Comparison of ENCODE assay signal across 21 cellular contexts in the genomic region with DNA sequence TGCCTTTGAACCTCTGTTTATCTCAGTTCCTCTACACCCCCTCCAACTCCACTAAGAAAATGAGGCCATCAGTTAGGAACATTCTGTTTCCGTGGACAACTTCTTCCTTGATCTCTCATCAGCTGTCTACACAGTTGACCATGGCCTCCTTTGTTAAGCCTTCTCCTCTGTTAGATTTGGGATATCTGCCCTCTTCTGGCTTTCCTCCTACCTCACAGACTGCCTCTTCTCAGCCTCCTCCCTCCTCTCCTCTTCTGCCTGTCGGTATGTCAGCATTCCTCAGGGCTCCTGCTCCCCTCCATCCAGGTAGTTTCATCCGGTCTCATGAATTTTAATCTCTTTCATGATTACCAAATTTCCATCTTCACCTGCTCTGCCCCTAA.
DNase-seq lines count a peak whose midpoint lies in the region; ATAC-seq and TF ChIP-seq lines count a peak whose summit lies in the region.
"Had no signal": no experiment of that assay in that cellular context is flagged by ENCODE, and none has a peak within 500 bp of the region (broad histone marks: within the 10 kb centered on the region; RNA-seq: fewer than 3 reads in every experiment).

No MANE protein-coding gene starts in this region.

- no peaks in the 10 kb centered on the region for H3K79me1 ChIP-seq in H9 (ENCODE audit: insufficient read depth, low read depth, low read length, poor library complexity, severe bottlenecking)

- H3K36me3 ChIP-seq in endodermal cell (ENCODE audit: control insufficient read depth, insufficient read depth, low read length), result no peaks in the 10 kb centered on the region
- H3K36me3 ChIP-seq: Peyer's patch had no signal

- H2BK20ac ChIP-seq in H9 (ENCODE audit: low read depth, low read length, poor library complexity, severe bottlenecking), result no peak overlapping the region

- H3K9me3 Mint-ChIP-seq in H9 (no peaks in the 10 kb centered on the region), endodermal cell (no peaks in the 10 kb centered on the region), immature natural killer cell (peaks cover 0 to 1% (median 0%) of the 10 kb centered on the region in 6 donors)
- H3K9me3 Mint-ChIP-seq in naive thymus-derived CD8-positive, alpha-beta T cell, result peaks cover 0 to 31% (median 3%) of the 10 kb centered on the region in 9 donors
- peaks cover 13% of the 10 kb centered on the region for H3K9me3 Mint-ChIP-seq in activated naive CD4-positive, alpha-beta T cell treated with anti-CD3 and anti-CD28 coated beads, Interleukin-2, amount 10 ng/mL, durations not matched to agents 7 days and 5 days

- POLR2A ChIA-PET in naive thymus-derived CD8-positive, alpha-beta T cell (lab: Charles Lee), result interaction anchor here (1.5 to 1.9 kb wide), 2 partner anchors 21 to 24 kb away, joined by 4 to 10 read pairs; no protein-coding TSS in a partner anchor

- no peak for ATAC-seq in naive thymus-derived CD8-positive, alpha-beta T cell
- ATAC-seq in HG03439 (IDR thresholded peaks at IDR 0.05; ENCODE audit: unreplicated experiment), result no peak
- ATAC-seq: Right ventricle myocardium inferior had no signal

- no peak overlapping the region for H2BK5ac ChIP-seq in H9 (ENCODE audit: insufficient read length, low read length)

- no peak overlapping the region for H4K5ac ChIP-seq in H9 (ENCODE audit: insufficient read length, low read depth, low read length)

- H3K4me3 Mint-ChIP-seq in H9, result no peak overlapping the region
- H3K4me3 Mint-ChIP-seq in endodermal cell, result no peak overlapping the region
- no peak overlapping the region for H3K4me3 Mint-ChIP-seq in naive thymus-derived CD8-positive, alpha-beta T cell
- no peak overlapping the region for H3K4me3 Mint-ChIP-seq in activated naive CD4-positive, alpha-beta T cell treated with anti-CD3 and anti-CD28 coated beads, Interleukin-2, amount 10 ng/mL, durations not matched to agents 7 days and 5 days
- H3K4me3 Mint-ChIP-seq in immature natural killer cell, result no peak overlapping the region
- H3K4me3 Mint-ChIP-seq: B cell; CD4-positive, alpha-beta memory T cell; IgD-negative memory B cell had no signal

- no peak overlapping the region for H4K8ac ChIP-seq in H9 (replicated peaks; ENCODE audit: insufficient read length, low read depth, low read length)

- H3K4me1 Mint-ChIP-seq in H9 (peaks cover under 1 to 2% of the 10 kb centered on the region in 2 experiments), endodermal cell (peaks cover 23% of the 10 kb centered on the region), immature natural killer cell (peaks cover 8 to 9% of the 10 kb centered on the region in 2 donors)
- peaks cover 43 to 72% (median 65%) of the 10 kb centered on the region in 4 donors for H3K4me1 Mint-ChIP-seq in naive thymus-derived CD8-positive, alpha-beta T cell
- peaks cover 44% of the 10 kb centered on the region for H3K4me1 Mint-ChIP-seq in activated naive CD4-positive, alpha-beta T cell treated with anti-CD3 and anti-CD28 coated beads, Interleukin-2, amount 10 ng/mL, durations not matched to agents 7 days and 5 days

- no peak overlapping the region for H3K18ac ChIP-seq in H9 (ENCODE audit: insufficient read length, low read depth, low read length)

- H3K4ac ChIP-seq in H9 (ENCODE audit: low read depth, low read length), result no peak overlapping the region

- H3K36me3 Mint-ChIP-seq in H9 (ENCODE audit: insufficient read depth in 1 of 3, low read depth in 3 of 3), result no peaks in the 10 kb centered on the region
- H3K36me3 Mint-ChIP-seq in endodermal cell (ENCODE audit: low read depth), result no peaks in the 10 kb centered on the region
- H3K36me3 Mint-ChIP-seq in naive thymus-derived CD8-positive, alpha-beta T cell, result peaks cover 0 to 9% (median 8%) of the 10 kb centered on the region in 3 donors
- peaks cover 10% of the 10 kb centered on the region for H3K36me3 Mint-ChIP-seq in activated naive CD4-positive, alpha-beta T cell treated with anti-CD3 and anti-CD28 coated beads, Interleukin-2, amount 10 ng/mL, durations not matched to agents 7 days and 5 days
- H3K36me3 Mint-ChIP-seq in immature natural killer cell, result no peaks in the 10 kb centered on the region

- H3K23ac ChIP-seq in H9 (ENCODE audit: insufficient read length, low read depth, low read length), result no peak overlapping the region

- H3K27ac ChIP-seq in H9 (ENCODE audit: insufficient read length, low read depth, low read length) (no peak overlapping the region), endodermal cell (ENCODE audit: low read depth, low read length) (no peak overlapping the region)
- H3K27ac ChIP-seq: Peyer's patch had no signal

- no peaks in the 10 kb centered on the region for H3K9me3 ChIP-seq in H9 (ENCODE audit: control insufficient read depth, low read depth, low read length)
- H3K9me3 ChIP-seq in endodermal cell (ENCODE audit: control insufficient read depth, low read length), result no peaks in the 10 kb centered on the region
- H3K9me3 ChIP-seq: Peyer's patch, SK-N-SH had no signal

- no peak overlapping the region for H3T11ph ChIP-seq in H9 (ENCODE audit: low read length)

- H3K14ac ChIP-seq in H9 (ENCODE audit: insufficient read depth, low read length), result no peak overlapping the region

- H3K27me3 ChIP-seq in H9 (ENCODE audit: insufficient read depth, low read length), result no peaks in the 10 kb centered on the region
- no peaks in the 10 kb centered on the region for H3K27me3 ChIP-seq in endodermal cell (ENCODE audit: control insufficient read depth, insufficient read depth, low read length, poor library complexity, severe bottlenecking)
- H3K27me3 ChIP-seq: Peyer's patch had no signal

- H3K4me3 ChIP-seq in endodermal cell (ENCODE audit: low read length), result no peak overlapping the region
- H3K4me3 ChIP-seq: Peyer's patch had no signal

- no peak overlapping the region for H3K9ac ChIP-seq in H9 (ENCODE audit: extremely low read depth, insufficient read length, low read length)
- no peak overlapping the region for H3K9ac ChIP-seq in endodermal cell (ENCODE audit: extremely low read depth, low read length, poor library complexity, severe bottlenecking)
- H3K9ac ChIP-seq: SK-N-SH had no signal

- H2AK5ac ChIP-seq in H9 (ENCODE audit: insufficient read length, low read length), result no peak overlapping the region

- H3K56ac ChIP-seq in H9 (ENCODE audit: insufficient read length, low read depth, low read length), result no peak overlapping the region

- CTCF ChIA-PET in activated naive CD4-positive, alpha-beta T cell treated with anti-CD3 and anti-CD28 coated beads, Interleukin-2, amount 10 ng/mL, durations not matched to agents 7 days and 5 days (lab: Charles Lee), result interaction anchor here (1.2 kb wide), 1 partner anchor 142 kb away, joined by 4 read pairs; no protein-coding TSS in a partner anchor

- no peak overlapping the region for H4K91ac ChIP-seq in H9 (ENCODE audit: insufficient read length, low read depth, low read length)

- no peak overlapping the region for H2AFZ ChIP-seq in H9 (ENCODE audit: low read length)

- no peaks in the 10 kb centered on the region for H4K20me1 ChIP-seq in H9 (ENCODE audit: control insufficient read depth, insufficient read depth, insufficient read length)

- H3K27ac Mint-ChIP-seq in H9 (no peak overlapping the region), endodermal cell (no peak overlapping the region), immature natural killer cell (peak overlapping the region in 1 of 6 donors; percentile 3)
- peak overlapping the region in 7 of 10 donors; percentile 5 to 74 (median 20) for H3K27ac Mint-ChIP-seq in naive thymus-derived CD8-positive, alpha-beta T cell
- no peak overlapping the region for H3K27ac Mint-ChIP-seq in activated naive CD4-positive, alpha-beta T cell treated with anti-CD3 and anti-CD28 coated beads, Interleukin-2, amount 10 ng/mL, durations not matched to agents 7 days and 5 days
- H3K27ac Mint-ChIP-seq: B cell, IgD-negative memory B cell had no signal

- no peak overlapping the region for H3K4me2 ChIP-seq in H9 (ENCODE audit: insufficient read depth, insufficient read length, low read length)
- H3K4me2 ChIP-seq: SK-N-SH had no signal

- no peak overlapping the region for H2BK120ac ChIP-seq in H9 (ENCODE audit: low read depth, low read length, poor library complexity, severe bottlenecking)

- TF ChIP-seq CTCF in H9 (conservative IDR thresholded peaks at IDR 0.05), result peak; percentile 30; the same call in 1 of the 3 replicates
- TF ChIP-seq CTCF in endodermal cell (conservative IDR thresholded peaks at IDR 0.05), result peak; percentile 59

- H2BK12ac ChIP-seq in H9 (ENCODE audit: insufficient read length, low read depth, low read length), result no peak overlapping the region

- WGBS in H9 (ENCODE audit: extremely low coverage, insufficient read length, low lambda C conversion rate), result no CpG with 5 or more reads among the region's 3 CpGs
- 84% methylated on average over 3 of the region's 3 CpGs for WGBS in endodermal cell (ENCODE audit: insufficient coverage in 1 of 2, insufficient read length in 1 of 2), 2 experiments

- no peaks in the 10 kb centered on the region for H3K4me1 ChIP-seq in H9 (ENCODE audit: insufficient read depth, low read length)
- H3K4me1 ChIP-seq in endodermal cell (ENCODE audit: control insufficient read depth, insufficient read depth, low read length), result peaks cover 3% of the 10 kb centered on the region
- H3K4me1 ChIP-seq: Peyer's patch had no signal

- H3K27me3 Mint-ChIP-seq in H9 (ENCODE audit: low read depth), result no peaks in the 10 kb centered on the region
- peaks cover 15% of the 10 kb centered on the region for H3K27me3 Mint-ChIP-seq in endodermal cell (ENCODE audit: insufficient read depth)
- no peaks in the 10 kb centered on the region for H3K27me3 Mint-ChIP-seq in naive thymus-derived CD8-positive, alpha-beta T cell
- no peaks in the 10 kb centered on the region for H3K27me3 Mint-ChIP-seq in activated naive CD4-positive, alpha-beta T cell treated with anti-CD3 and anti-CD28 coated beads, Interleukin-2, amount 10 ng/mL, durations not matched to agents 7 days and 5 days
- H3K27me3 Mint-ChIP-seq in immature natural killer cell (ENCODE audit: low read depth in 3 of 3), result peaks cover 0 to 2% (median 0%) of the 10 kb centered on the region in 3 donors
- H3K27me3 Mint-ChIP-seq: B cell; CD4-positive, alpha-beta memory T cell; IgD-negative memory B cell had no signal

- no peak overlapping the region for H2BK15ac ChIP-seq in H9 (ENCODE audit: low read depth, low read length)

- H3K79me2 ChIP-seq in H9 (ENCODE audit: insufficient read depth, low read length), result no peaks in the 10 kb centered on the region

- no peaks in the 10 kb centered on the region for H3K23me2 ChIP-seq in H9 (ENCODE audit: insufficient read length, low read depth, low read length, poor library complexity, severe bottlenecking)

- DNase-seq in H9, result no peak
- DNase-seq in NCI-H526 treated with DMSO at 0.1 percent for 48 hours (lab: John Stamatoyannopoulos, UW), result peak; percentile 57
- peak; percentile 45 for DNase-seq in endodermal cell
- no peak for DNase-seq in naive thymus-derived CD8-positive, alpha-beta T cell
- DNase-seq in activated naive CD4-positive, alpha-beta T cell treated with anti-CD3 and anti-CD28 coated beads, Interleukin-2, amount 10 ng/mL, durations not matched to agents 7 days and 5 days, result no peak
- no peak for DNase-seq in immature natural killer cell
- DNase-seq: CD4-positive, alpha-beta memory T cell; GF-D8; H7; MV-4-11; NCI-H1417 treated with DMSO at 0.1 percent for 48 hours; NCI-H1930; NCI-H2171 treated with DMSO at 0.1 percent for 48 hours; NCI-H510A; Peyer's patch; SK-N-SH; T-helper 1 cell had no signal

Comparison
In these comparisons a context has a peak if more than half of its experiments do, and no peak if none do; other contexts are left out.
1. DNase-seq: peak in NCI-H526 treated with DMSO at 0.1 percent for 48 hours (single experiment) and endodermal cell (single experiment); none in H9 (single experiment), naive thymus-derived CD8-positive, alpha-beta T cell (0 of 10), activated naive CD4-positive, alpha-beta T cell treated with anti-CD3 and anti-CD28 coated beads, Interleukin-2, amount 10 ng/mL, durations not matched to agents 7 days and 5 days (single experiment) and immature natural killer cell (0 of 3).
2. H3K27ac Mint-ChIP-seq: peak in naive thymus-derived CD8-positive, alpha-beta T cell (7 of 10); none in H9 (0 of 3), endodermal cell (single experiment) and activated naive CD4-positive, alpha-beta T cell treated with anti-CD3 and anti-CD28 coated beads, Interleukin-2, amount 10 ng/mL, durations not matched to agents 7 days and 5 days (single experiment).